In the genomic region with DNA sequence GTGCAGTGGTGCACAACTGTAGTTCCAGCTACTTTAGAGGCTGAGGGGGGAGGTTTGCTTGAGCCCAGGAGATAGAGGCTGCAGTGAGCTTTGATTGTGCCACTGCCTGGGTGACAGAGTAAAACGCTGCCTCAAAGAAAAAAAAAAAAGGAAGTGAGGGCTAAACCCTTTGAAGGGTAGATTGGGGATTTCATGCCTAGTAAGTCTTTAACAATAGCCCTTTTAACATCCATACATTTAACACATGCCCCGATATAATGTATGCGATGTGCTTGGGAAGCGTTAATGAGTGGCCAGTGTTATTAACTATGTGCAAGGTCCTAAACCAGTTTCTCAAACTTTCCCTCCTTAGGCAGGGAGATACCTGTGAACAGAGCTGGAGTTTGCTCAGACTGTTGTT, we compare ENCODE assay signal across 24 cellular contexts.
"Had no signal": no experiment of that assay in that cellular context is flagged by ENCODE, and none has a peak within 500 bp of the region (broad histone marks: within the 10 kb centered on the region; RNA-seq: fewer than 3 reads in every experiment).

No MANE protein-coding gene starts in this region.

- H3K9me3 Mint-ChIP-seq: T-cell had no signal

- ATAC-seq: HepG2, Panc1, PC-3, T-cell had no signal

- H3K9ac ChIP-seq: KMS-11, SK-N-SH had no signal

- H3K27ac ChIP-seq: KMS-11, RWPE1 had no signal

- H3K36me3 Mint-ChIP-seq: T-cell had no signal

- H3K4me2 ChIP-seq: KMS-11, SK-N-SH had no signal

- FAIRE-seq: HepG2 had no signal

- H3K27ac Mint-ChIP-seq: T-cell had no signal

- H3K4me1 Mint-ChIP-seq: T-cell had no signal

- DNase-seq: IMR-90, Kasumi-1, MM.1S, NCI-H1092 treated with DMSO at 0.1 percent for 48 hours, NCI-H1436, NCI-H187, NCI-H2029, NCI-H2081 treated with DMSO at 0.1 percent for 48 hours, NCI-H2171, NCI-H226, NCI-H446, NCI-H510A, NCI-H524 treated with DMSO at 0.1 percent for 48 hours, NCI-H69, NCI-H774, PC-3, SHP77, SK-N-SH, SW 1271, T-cell had no signal

- H3K9me3 ChIP-seq: SK-N-SH had no signal

- H3K4me3 Mint-ChIP-seq: T-cell had no signal
